8 cellular contexts compared by ENCODE assay signal in the genomic region with DNA sequence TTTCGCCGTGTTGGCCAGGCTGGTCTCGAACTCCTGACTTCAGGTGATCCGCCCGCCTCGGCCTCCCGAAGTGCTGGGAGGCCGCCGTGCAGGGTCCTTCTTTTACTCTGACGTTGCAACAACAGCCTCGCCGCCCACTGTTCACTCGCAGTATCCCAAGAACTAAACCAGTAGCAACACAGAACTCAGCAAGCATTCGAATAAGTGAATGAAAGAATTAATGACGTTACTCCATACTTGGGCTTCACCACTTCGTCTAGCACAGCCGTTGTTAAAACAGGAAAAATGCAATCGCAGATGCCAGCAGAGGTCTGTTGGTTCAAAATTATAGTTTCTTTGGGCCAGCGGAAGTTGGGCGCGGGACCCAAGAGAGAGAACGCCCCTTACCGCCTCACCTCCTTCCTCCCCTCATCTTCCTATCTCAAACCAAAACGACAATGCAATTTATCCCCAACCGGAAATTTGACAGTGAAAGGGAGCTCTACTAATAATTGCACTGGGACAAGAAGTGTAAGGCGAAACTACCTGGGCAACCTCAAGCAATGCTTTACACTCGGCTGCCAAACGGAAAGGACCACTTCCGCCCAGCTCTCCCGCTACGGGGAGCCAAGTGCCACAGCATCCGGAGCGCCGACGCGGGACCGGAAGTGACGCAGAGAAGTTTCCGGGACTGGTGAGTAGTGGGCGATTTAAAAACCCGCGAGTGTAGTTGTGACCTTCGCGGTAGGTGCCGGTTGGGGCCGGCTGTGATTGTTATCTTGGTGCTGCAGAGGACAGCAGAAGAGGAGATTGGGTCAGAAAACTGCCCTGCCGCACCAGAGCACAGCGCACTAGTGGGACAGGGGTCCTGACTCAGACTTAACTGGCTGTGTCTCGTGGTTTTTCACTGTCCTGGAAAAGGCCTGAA. TPM values are rescaled to one million over a fixed set of nuclear protein-coding genes. Genes with fewer than 3 reads are reported as not detected.
DNase-seq lines count a peak whose midpoint lies in the region; TF ChIP-seq lines count a peak whose summit lies in the region.

A gene with protein sequence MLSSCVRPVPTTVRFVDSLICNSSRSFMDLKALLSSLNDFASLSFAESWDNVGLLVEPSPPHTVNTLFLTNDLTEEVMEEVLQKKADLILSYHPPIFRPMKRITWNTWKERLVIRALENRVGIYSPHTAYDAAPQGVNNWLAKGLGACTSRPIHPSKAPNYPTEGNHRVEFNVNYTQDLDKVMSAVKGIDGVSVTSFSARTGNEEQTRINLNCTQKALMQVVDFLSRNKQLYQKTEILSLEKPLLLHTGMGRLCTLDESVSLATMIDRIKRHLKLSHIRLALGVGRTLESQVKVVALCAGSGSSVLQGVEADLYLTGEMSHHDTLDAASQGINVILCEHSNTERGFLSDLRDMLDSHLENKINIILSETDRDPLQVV (plus strand): TSS at position 653 of the 907 bp plus-strand sequence. CDS start 2,573 bp downstream, outside the sequence.
A gene (minus strand): TSS at position 359 of the 907 bp plus-strand sequence. CDS start 1,462 bp downstream, outside the sequence.

- no peaks in the 10 kb centered on the region for H3K36me3 ChIP-seq in CD8-positive, alpha-beta memory T cell (ENCODE audit: insufficient read depth, low read length)
- H3K36me3 ChIP-seq in effector memory CD4-positive, alpha-beta T cell (ENCODE audit: control insufficient read depth, insufficient read depth, low read length): peaks cover 5% of the 10 kb centered on the region

- H3K27ac ChIP-seq in CD8-positive, alpha-beta memory T cell (ENCODE audit: low read depth, low read length): peak within 1 kb of the TSS; percentile 92
- peak within 1 kb of the TSS; percentile 93 for H3K27ac ChIP-seq in effector memory CD4-positive, alpha-beta T cell (ENCODE audit: insufficient read depth, low read length, poor library complexity, severe bottlenecking)

- H3K4me3 Mint-ChIP-seq in CD8-positive, alpha-beta memory T cell: peak within 1 kb of the TSS; percentile 91 to 99 (median 96)

- TF ChIP-seq CTCF in GM20000 (IDR thresholded peaks at IDR 0.05; ENCODE audit: extremely low read depth, missing control alignments): no peak

- POLR2A ChIA-PET in CD8-positive, alpha-beta memory T cell (lab: Charles Lee): interaction anchor here (0.7 to 2.1 kb wide), 15 partner anchors 12 to 562 kb away, joined by 3 to 90 read pairs (median 5); a partner anchor contains a TSS
- POLR2A ChIA-PET in activated CD8-positive, alpha-beta memory T cell treated with anti-CD3 and anti-CD28 coated beads for 36 hours (lab: Charles Lee): interaction anchor here (0.6 to 2.0 kb wide), 9 partner anchors 11 to 344 kb away, joined by 3 to 36 read pairs (median 3); a partner anchor contains a TSS

- H3K4me1 Mint-ChIP-seq in CD8-positive, alpha-beta memory T cell: peaks cover 45 to 66% (median 66%) of the 10 kb centered on the region in 3 donors

- peak; percentile 92 to 98 (median 95) for DNase-seq in CD8-positive, alpha-beta memory T cell
- DNase-seq in GM20000 (ENCODE audit: low spot score) (peak; percentile 87), HT-29 (ENCODE audit: low spot score) (peak; percentile 99), NOMO-1 (lab: John Stamatoyannopoulos, UW; ENCODE audit: unreplicated experiment in 2 of 2) (peak; percentile 89 to 96), medulla oblongata (ENCODE audit: extremely low spot score) (peak; percentile 98)
- peak; percentile 91 to 94 (median 92) for DNase-seq in effector memory CD4-positive, alpha-beta T cell
- peak; percentile 97 for DNase-seq in stimulated activated CD8-positive, alpha-beta memory T cell treated with anti-CD3 and anti-CD28 coated beads, Interleukin-12 subunit alpha, Interleukin-12 subunit beta, amount 100 ng/mL, for 1 hour (ENCODE audit: low read depth)

- H3K4me3 ChIP-seq in CD8-positive, alpha-beta memory T cell (ENCODE audit: low read length): peak within 1 kb of the TSS; percentile 69
- peak within 1 kb of the TSS; percentile 48 for H3K4me3 ChIP-seq in effector memory CD4-positive, alpha-beta T cell (ENCODE audit: insufficient read depth, low read depth, low read length, poor library complexity, severe bottlenecking)

- no peaks in the 10 kb centered on the region for H3K9me3 ChIP-seq in CD8-positive, alpha-beta memory T cell (ENCODE audit: low read length)
- no peaks in the 10 kb centered on the region for H3K9me3 ChIP-seq in effector memory CD4-positive, alpha-beta T cell (ENCODE audit: control insufficient read depth, low read length)

- H3K27ac Mint-ChIP-seq in CD8-positive, alpha-beta memory T cell: peak within 1 kb of the TSS; percentile 98 to 100 (median 99)

- H3K27me3 Mint-ChIP-seq in CD8-positive, alpha-beta memory T cell: peaks cover 0 to 8% of the 10 kb centered on the region in 2 donors

- H3K4me1 ChIP-seq in CD8-positive, alpha-beta memory T cell (ENCODE audit: insufficient read depth, low read length): peaks cover 25% of the 10 kb centered on the region
- H3K4me1 ChIP-seq in effector memory CD4-positive, alpha-beta T cell (ENCODE audit: control insufficient read depth, insufficient read depth, low read length, poor library complexity, severe bottlenecking): no peaks in the 10 kb centered on the region

- no peaks in the 10 kb centered on the region for H3K27me3 ChIP-seq in CD8-positive, alpha-beta memory T cell (ENCODE audit: insufficient read depth, low read length, poor library complexity, severe bottlenecking)
- H3K27me3 ChIP-seq in effector memory CD4-positive, alpha-beta T cell (replicated peaks; ENCODE audit: control insufficient read depth, insufficient read depth, low read length, poor library complexity, severe bottlenecking): no peaks in the 10 kb centered on the region

- CTCF ChIA-PET in CD8-positive, alpha-beta memory T cell (lab: Charles Lee): interaction anchor here (1.0 to 1.7 kb wide), 7 partner anchors 10 to 288 kb away, joined by 3 to 12 read pairs (median 5); a partner anchor contains a TSS
- CTCF ChIA-PET in activated CD8-positive, alpha-beta memory T cell treated with anti-CD3 and anti-CD28 coated beads for 36 hours (lab: Charles Lee): interaction anchor here (0.6 to 1.8 kb wide), 4 partner anchors 25 to 185 kb away, joined by 3 to 10 read pairs (median 3); a partner anchor contains a TSS

- H3K9me3 Mint-ChIP-seq in CD8-positive, alpha-beta memory T cell: no peaks in the 10 kb centered on the region

- H3K36me3 Mint-ChIP-seq in CD8-positive, alpha-beta memory T cell: peaks cover 4 to 52% (median 11%) of the 10 kb centered on the region in 3 donors

RNA-seq across cellular contexts. Expression of the first gene that starts in this region (rescaled TPM):
- 10 to 100 TPM; 25.7 to 32.0 TPM for total RNA-seq in CD8-positive, alpha-beta memory T cell
- polyA plus RNA-seq in CD8-positive, alpha-beta memory T cell: 18.3 TPM
- total RNA-seq in HT-29 (2014; rRNA removed; shearing (Covaris generic)): 31.6 and 38.3 TPM in 2 replicates
- total RNA-seq in activated CD8-positive, alpha-beta memory T cell treated with anti-CD3 and anti-CD28 coated beads for 36 hours: 10 to 100 TPM; 26.0 to 30.5 TPM

RNA-seq across cellular contexts. Expression of the second gene that starts in this region (rescaled TPM):
- 10 to 100 TPM; 24.9 to 31.0 TPM for total RNA-seq in CD8-positive, alpha-beta memory T cell
- 25.2 TPM for polyA plus RNA-seq in CD8-positive, alpha-beta memory T cell
- 18.5 and 27.4 TPM in 2 replicates for total RNA-seq in HT-29 (2014; rRNA removed; shearing (Covaris generic))
- total RNA-seq in activated CD8-positive, alpha-beta memory T cell treated with anti-CD3 and anti-CD28 coated beads for 36 hours: 10 to 100 TPM; 38.3 to 41.7 TPM

Comparison
In these comparisons a context has a peak if more than half of its experiments do, and no peak if none do; other contexts are left out.
1. Peak in every context shown above with its lines: DNase-seq, H3K4me3 ChIP-seq and H3K27ac ChIP-seq.